Comparison of ENCODE assay signal across 9 cellular contexts in genomic region chr19:1279782-1280341, GRCh38. TPM values are rescaled to one million over a fixed set of nuclear protein-coding genes. Genes with fewer than 3 reads are reported as not detected.
DNase-seq lines count a peak whose midpoint lies in the region; ATAC-seq, FAIRE-seq and TF ChIP-seq lines count a peak whose summit lies in the region.
"Had no signal": no experiment of that assay in that cellular context is flagged by ENCODE, and none has a peak within 500 bp of the region (broad histone marks: within the 10 kb centered on the region; RNA-seq: fewer than 3 reads in every experiment).

No MANE protein-coding gene starts in this region.

- DNase-seq in NCI-H510A treated with DMSO at 0.1 percent for 48 hours (lab: John Stamatoyannopoulos, UW), result peak; percentile 49
- DNase-seq in NCI-H510A (lab: John Stamatoyannopoulos, UW), result no peak
- peak; percentile 32 for DNase-seq in NCI-H1694 treated with DMSO at 0.1 percent for 48 hours (lab: John Stamatoyannopoulos, UW)
- DNase-seq in T1000 (lab: John Stamatoyannopoulos, UW), result peak; percentile 84
- peak; percentile 94 for DNase-seq in astrocyte of the hippocampus (ENCODE audit: low read depth, low spot score)
- DNase-seq in hepatocyte (ENCODE audit: low spot score), result peak; percentile 89
- DNase-seq in small intestine, result peak; percentile 83

- H3K27me3 ChIP-seq in hepatocyte, result no peaks in the 10 kb centered on the region
- no peaks in the 10 kb centered on the region for H3K27me3 ChIP-seq in small intestine (ENCODE audit: control insufficient read depth in 2 of 2, insufficient read depth in 2 of 2, low read length in 2 of 2)

- peak; percentile 80 for TF ChIP-seq CTCF in hepatocyte (IDR thresholded peaks at IDR 0.05; ENCODE audit: poor library complexity)

- 46% methylated on average over 10 of the region's 10 CpGs for WGBS in hepatocyte (ENCODE audit: low lambda C conversion rate, missing lambda C conversion rate)
- 32 to 35% (median 33%) methylated on average over 10 of the region's 10 CpGs for WGBS in small intestine, 3 donors

- H3K4me2 ChIP-seq in hepatocyte, result no peak overlapping the region
- H3K4me2 ChIP-seq: BLaER1 had no signal

- H3K79me2 ChIP-seq in hepatocyte, result peaks cover 14% of the 10 kb centered on the region

- no peak for ATAC-seq in HG03520 (IDR thresholded peaks at IDR 0.05; ENCODE audit: unreplicated experiment)

- no peaks in the 10 kb centered on the region for H3K9me3 ChIP-seq in hepatocyte (ENCODE audit: low read depth)
- H3K9me3 ChIP-seq in small intestine (ENCODE audit: control insufficient read depth, low read depth), result no peaks in the 10 kb centered on the region
- H3K9me3 ChIP-seq: BLaER1 had no signal

- H3K9me2 ChIP-seq in hepatocyte (replicated peaks; ENCODE audit: insufficient read depth), result no peaks in the 10 kb centered on the region

- H3K36me3 ChIP-seq in hepatocyte (replicated peaks; ENCODE audit: insufficient read depth, low read depth), result no peaks in the 10 kb centered on the region
- H3K36me3 ChIP-seq in small intestine (ENCODE audit: control insufficient read depth in 2 of 2, insufficient read depth in 2 of 2, low read length in 2 of 2), result peaks cover 0 to 2% of the 10 kb centered on the region in 2 donors

- H3K27ac ChIP-seq in hepatocyte, result no peak overlapping the region
- no peak overlapping the region for H3K27ac ChIP-seq in small intestine (ENCODE audit: low read depth in 1 of 2, low read length in 1 of 2)
- H3K27ac ChIP-seq: BLaER1 had no signal

- H3K4me1 ChIP-seq in hepatocyte (ENCODE audit: insufficient read depth) (peaks cover 25% of the 10 kb centered on the region), small intestine (ENCODE audit: control insufficient read depth in 2 of 2, insufficient read depth in 1 of 2, low read depth in 1 of 2, low read length in 1 of 2) (peaks cover 0 to 4% of the 10 kb centered on the region in 2 donors)

- no peak for FAIRE-seq in small intestine (lab: Jason Lieb, UNC)

- H2AFZ ChIP-seq in hepatocyte, result no peak overlapping the region

- peaks cover 1% of the 10 kb centered on the region for H4K20me1 ChIP-seq in hepatocyte (ENCODE audit: insufficient read depth, poor library complexity, severe bottlenecking)

- H3K4me3 ChIP-seq in hepatocyte (no peak overlapping the region), small intestine (ENCODE audit: low read depth in 1 of 2, low read length in 2 of 2) (no peak overlapping the region)
- H3K4me3 ChIP-seq: BLaER1 had no signal

RNA-seq across cellular contexts. Expression of gene FAM174C, which starts 4.5 kb away (rescaled TPM):
- 25.5 TPM in 2 replicates for total RNA-seq in hepatocyte
- 79.9 and 89.5 TPM in 2 replicates for polyA plus RNA-seq in hepatocyte
- 100 to 1,000 TPM in 1 of 3 donors, 10 to 100 TPM in 2; 80.6 to 118 (median 84.1) TPM for polyA plus RNA-seq in small intestine

RNA-seq across cellular contexts. Expression of gene EFNA2, which starts 5.8 kb away (rescaled TPM):
- 11.0 and 14.2 TPM in 2 replicates for total RNA-seq in hepatocyte
- polyA plus RNA-seq in hepatocyte (1.3 and 1.8 TPM in 2 replicates), small intestine (10 to 100 TPM; 17.7 to 31.3 (median 27.9) TPM)

RNA-seq across cellular contexts. Expression of gene CIRBP, which starts 10.7 kb away (rescaled TPM):
- total RNA-seq in hepatocyte, result 212 and 361 TPM in 2 replicates
- polyA plus RNA-seq in hepatocyte (202 and 261 TPM in 2 replicates), small intestine (100 to 1,000 TPM; 250 to 377 (median 368) TPM)

RNA-seq across cellular contexts. Expression of gene MIDN, which starts 31.5 kb away (rescaled TPM):
- total RNA-seq in hepatocyte, result 28.7 and 30.1 TPM in 2 replicates
- polyA plus RNA-seq in hepatocyte, result 94.6 and 98.4 TPM in 2 replicates
- 10 to 100 TPM; 28.1 to 35.4 (median 30.6) TPM for polyA plus RNA-seq in small intestine

RNA-seq across cellular contexts. Expression of gene ATP5F1D, which starts 38.3 kb away (rescaled TPM):
- 54.0 and 64.1 TPM in 2 replicates for total RNA-seq in hepatocyte
- 291 and 297 TPM in 2 replicates for polyA plus RNA-seq in hepatocyte
- polyA plus RNA-seq in small intestine, result 100 to 1,000 TPM; 310 to 823 (median 675) TPM
